In the genomic region with DNA sequence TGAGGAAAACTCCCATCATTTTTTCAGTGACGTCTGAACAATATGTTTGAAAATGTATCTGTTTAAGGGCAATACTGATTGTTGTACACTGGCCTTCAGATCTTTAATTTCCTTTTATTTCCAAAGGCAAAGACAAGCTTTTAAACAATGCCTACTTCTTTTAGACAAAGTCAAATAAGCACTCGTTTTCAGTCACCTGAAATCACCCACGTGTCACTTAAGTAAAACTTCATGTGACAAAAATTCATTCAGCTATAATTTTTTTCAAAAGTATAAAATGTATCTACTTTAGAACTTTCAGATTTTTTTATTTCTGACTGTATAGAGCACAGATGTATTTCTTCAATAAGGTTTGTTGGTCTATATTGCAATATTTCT, we compare ENCODE assay signal across 10 cellular contexts.
DNase-seq lines count a peak whose midpoint lies in the region; ATAC-seq and TF ChIP-seq lines count a peak whose summit lies in the region.
"Had no signal": no experiment of that assay in that cellular context is flagged by ENCODE, and none has a peak within 500 bp of the region (broad histone marks: within the 10 kb centered on the region; RNA-seq: fewer than 3 reads in every experiment).

No MANE protein-coding gene starts in this region.

- H3K36me3 ChIP-seq in right atrium auricular region (no peaks in the 10 kb centered on the region), muscle layer of duodenum (ENCODE audit: control insufficient read depth in 1 of 2, insufficient read depth in 2 of 2, low read length in 2 of 2) (no peaks in the 10 kb centered on the region), uterus (no peaks in the 10 kb centered on the region)

- peak overlapping the region; percentile 97 to 99 for H3K27ac ChIP-seq in right atrium auricular region
- peak overlapping the region; percentile 67 for H3K27ac ChIP-seq in cingulate gyrus (ENCODE audit: low read depth, low read length)
- H3K27ac ChIP-seq in muscle layer of duodenum (ENCODE audit: low read length) = peak overlapping the region; percentile 82
- H3K27ac ChIP-seq in uterus = peak overlapping the region; percentile 27 to 30

- TF ChIP-seq CTCF in right atrium auricular region (IDR thresholded peaks at IDR 0.05) = no peak
- TF ChIP-seq CTCF in uterus (IDR thresholded peaks at IDR 0.05) = no peak

- ATAC-seq in left cardiac atrium (no peak), HG03342 (IDR thresholded peaks at IDR 0.05; ENCODE audit: unreplicated experiment) (no peak)

- DNase-seq in right atrium auricular region (ENCODE audit: low spot score) = no peak
- DNase-seq in left cardiac atrium = no peak
- DNase-seq in uterus = no peak
- DNase-seq in NOMO-1 treated with dmso at 0.1 percent for 144 hours (lab: John Stamatoyannopoulos, UW; ENCODE audit: unreplicated experiment) = no peak
- no peak for DNase-seq in RKO (ENCODE audit: low spot score)
- DNase-seq: activated CD8-positive, alpha-beta memory T cell treated with anti-CD3 and anti-CD28 coated beads, Interleukin-2, amount 50 U/mL, for 48 hours; KG1 had no signal

- H3K9me3 ChIP-seq in right atrium auricular region = no peaks in the 10 kb centered on the region
- no peaks in the 10 kb centered on the region for H3K9me3 ChIP-seq in muscle layer of duodenum (ENCODE audit: control insufficient read depth in 1 of 2, low read length in 2 of 2)
- no peaks in the 10 kb centered on the region for H3K9me3 ChIP-seq in uterus

- TF ChIP-seq POLR2A in uterus (IDR thresholded peaks at IDR 0.05) = no peak

- H3K27me3 ChIP-seq in right atrium auricular region = no peaks in the 10 kb centered on the region
- H3K27me3 ChIP-seq in muscle layer of duodenum (ENCODE audit: low read depth, low read length) = no peaks in the 10 kb centered on the region
- no peaks in the 10 kb centered on the region for H3K27me3 ChIP-seq in uterus

- H3K4me3 ChIP-seq in right atrium auricular region (peak overlapping the region; percentile 82 to 90), muscle layer of duodenum (ENCODE audit: low read depth in 1 of 2, low read length in 2 of 2) (peak overlapping the region; percentile 61 to 87), uterus (no peak overlapping the region)

- intact Hi-C loops in left cardiac atrium (cut with DNase I) = loop anchor here in 1 of 2 donors (10.0 kb wide), 1 partner anchor 197 kb away; the partner anchor contains the start of gene DST
- intact Hi-C loops in uterus (cut with DNase I; ENCODE audit: low total_unique reads) = loop anchor here (5.0 kb wide), 1 partner anchor 134 kb away; no protein-coding TSS in a partner anchor

- H3K4me1 ChIP-seq in right atrium auricular region (peaks cover 0 to 24% of the 10 kb centered on the region in 2 donors), muscle layer of duodenum (ENCODE audit: control insufficient read depth in 1 of 2, insufficient read depth in 2 of 2, low read length in 2 of 2) (no peaks in the 10 kb centered on the region), uterus (peaks cover 0 to 13% of the 10 kb centered on the region in 2 donors)

Comparison
In these comparisons a context has a peak if more than half of its experiments do, and no peak if none do; other contexts are left out.
1. H3K27ac ChIP-seq: peak in every context shown above with its lines; median percentile 98 in right atrium auricular region; 82 in muscle layer of duodenum; 67 in cingulate gyrus; 28 in uterus.
2. H3K4me3 ChIP-seq: peak in right atrium auricular region (2 of 2) and muscle layer of duodenum (2 of 2); none in uterus (0 of 2).